8 cellular contexts compared by ENCODE assay signal in genomic region chr1:13892671-13893325, GRCh38.
DNase-seq lines count a peak whose midpoint lies in the region; ATAC-seq and TF ChIP-seq lines count a peak whose summit lies in the region.

No MANE protein-coding gene starts in this region.

- peak overlapping the region; percentile 45 for H3K4me3 Mint-ChIP-seq in progenitor cell of endocrine pancreas (ENCODE audit: low read depth)
- H3K4me3 Mint-ChIP-seq in stimulated activated memory B cell treated with anti-CD40 and anti-IgM and Interleukin-4, amounts not matched to agents 10 μg/mL and 1 μg/mL and 100 μg/mL, for 72 hours, result no peak overlapping the region

- H3K9me3 Mint-ChIP-seq in progenitor cell of endocrine pancreas (ENCODE audit: low read depth), result peaks cover 4% of the 10 kb centered on the region
- peaks cover 3% of the 10 kb centered on the region for H3K9me3 Mint-ChIP-seq in stimulated activated memory B cell treated with anti-CD40 and anti-IgM and Interleukin-4, amounts not matched to agents 10 μg/mL and 1 μg/mL and 100 μg/mL, for 72 hours

- H3K27ac ChIP-seq in left ventricle myocardium inferior (replicated peaks), result no peak overlapping the region

- H3K36me3 ChIP-seq in NT2/D1 (ENCODE audit: insufficient read depth, insufficient read length, low read length) (no peaks in the 10 kb centered on the region), left ventricle myocardium inferior (no peaks in the 10 kb centered on the region)

- peaks cover 7% of the 10 kb centered on the region for H3K4me1 Mint-ChIP-seq in progenitor cell of endocrine pancreas (ENCODE audit: low read depth)
- H3K4me1 Mint-ChIP-seq in stimulated activated memory B cell treated with anti-CD40 and anti-IgM and Interleukin-4, amounts not matched to agents 10 μg/mL and 1 μg/mL and 100 μg/mL, for 72 hours, result no peaks in the 10 kb centered on the region

- peaks cover 8% of the 10 kb centered on the region for H3K4me1 ChIP-seq in NT2/D1 (ENCODE audit: insufficient read depth, insufficient read length)
- peaks cover 14% of the 10 kb centered on the region for H3K4me1 ChIP-seq in left ventricle myocardium inferior

- H3K9ac ChIP-seq in NT2/D1 (ENCODE audit: insufficient read length, low read depth), result peak overlapping the region; percentile 64

- DNase-seq in DMS114 treated with DMSO at 0.1 percent for 48 hours (lab: John Stamatoyannopoulos, UW; ENCODE audit: unreplicated experiment) (peak; percentile 36), NT2/D1 (ENCODE audit: low read depth, low spot score) (no peak), left ventricle myocardium inferior (peak; percentile 16), progenitor cell of endocrine pancreas (ENCODE audit: low spot score, unreplicated experiment) (peak; percentile 33), glomerular visceral epithelial cell (ENCODE audit: extremely low spot score) (no peak), MV-4-11 (lab: John Stamatoyannopoulos, UW) (no peak)

- no peak overlapping the region for H3K27ac Mint-ChIP-seq in progenitor cell of endocrine pancreas
- no peak overlapping the region for H3K27ac Mint-ChIP-seq in stimulated activated memory B cell treated with anti-CD40 and anti-IgM and Interleukin-4, amounts not matched to agents 10 μg/mL and 1 μg/mL and 100 μg/mL, for 72 hours

- ATAC-seq in HG02623 (IDR thresholded peaks at IDR 0.05; ENCODE audit: unreplicated experiment), result no peak
- ATAC-seq in stimulated activated memory B cell treated with anti-CD40 and anti-IgM and Interleukin-4, amounts not matched to agents 10 μg/mL and 1 μg/mL and 100 μg/mL, for 72 hours, result no peak

- H3K9me3 ChIP-seq in NT2/D1 (ENCODE audit: insufficient read depth, low read length) (peaks cover 5% of the 10 kb centered on the region; the same call in 1 of the 2 replicates), left ventricle myocardium inferior (replicated peaks) (peaks cover 6% of the 10 kb centered on the region)

- intact Hi-C loops in left ventricle myocardium inferior (cut with micrococcal nuclease), result no loop called here

- no peak for TF ChIP-seq CTCF in left ventricle myocardium inferior (IDR thresholded peaks at IDR 0.05; ENCODE audit: borderline replicate concordance)
- TF ChIP-seq CTCF in progenitor cell of endocrine pancreas (IDR thresholded peaks at IDR 0.05; ENCODE audit: unreplicated experiment), result no peak

- peaks cover 84% of the 10 kb centered on the region for H3K27me3 ChIP-seq in NT2/D1 (ENCODE audit: insufficient read depth, insufficient read length)
- peaks cover 99% of the 10 kb centered on the region for H3K27me3 ChIP-seq in left ventricle myocardium inferior (ENCODE audit: low read depth)

- H3K27me3 Mint-ChIP-seq in progenitor cell of endocrine pancreas, result peaks cover 59% of the 10 kb centered on the region
- peaks cover 24% of the 10 kb centered on the region for H3K27me3 Mint-ChIP-seq in stimulated activated memory B cell treated with anti-CD40 and anti-IgM and Interleukin-4, amounts not matched to agents 10 μg/mL and 1 μg/mL and 100 μg/mL, for 72 hours

- no peaks in the 10 kb centered on the region for H3K36me3 Mint-ChIP-seq in progenitor cell of endocrine pancreas (ENCODE audit: insufficient read depth)
- H3K36me3 Mint-ChIP-seq in stimulated activated memory B cell treated with anti-CD40 and anti-IgM and Interleukin-4, amounts not matched to agents 10 μg/mL and 1 μg/mL and 100 μg/mL, for 72 hours, result no peaks in the 10 kb centered on the region

- peak overlapping the region; percentile 54 for H3K4me3 ChIP-seq in NT2/D1 (ENCODE audit: insufficient read length, low read depth)
- peak overlapping the region; percentile 61 for H3K4me3 ChIP-seq in left ventricle myocardium inferior

Comparison
In these comparisons a context has a peak if more than half of its experiments do, and no peak if none do; other contexts are left out.
1. DNase-seq: peak in DMS114 treated with DMSO at 0.1 percent for 48 hours (single experiment), left ventricle myocardium inferior (single experiment) and progenitor cell of endocrine pancreas (single experiment); none in NT2/D1 (single experiment), glomerular visceral epithelial cell (single experiment) and MV-4-11 (single experiment).